In genomic region chr9:78046120-78046519, GRCh38 we compare ENCODE assay signal across 8 cellular contexts.
"Had no signal": no experiment of that assay in that cellular context is flagged by ENCODE, and none has a peak within 500 bp of the region (broad histone marks: within the 10 kb centered on the region; RNA-seq: fewer than 3 reads in every experiment).

No MANE protein-coding gene starts in this region.

- H3K4me2 ChIP-seq: KMS-11 had no signal

- ATAC-seq: HepG2, K562 had no signal

- DNase-seq: IMR-90, KBM-7, KG1 had no signal

- H3K27ac ChIP-seq: HL-60, KMS-11 had no signal

- FAIRE-seq: HepG2, HTR-8/SVneo, K562 had no signal

- H3K9ac ChIP-seq: KMS-11 had no signal

- H3K4me3 ChIP-seq: K562 had no signal
